9 cellular contexts compared by ENCODE assay signal in genomic region chr6:87944541-87944954, GRCh38.
DNase-seq lines count a peak whose midpoint lies in the region; FAIRE-seq and TF ChIP-seq lines count a peak whose summit lies in the region.
"Had no signal": no experiment of that assay in that cellular context is flagged by ENCODE, and none has a peak within 500 bp of the region (broad histone marks: within the 10 kb centered on the region; RNA-seq: fewer than 3 reads in every experiment).

No MANE protein-coding gene starts in this region.

- peak overlapping the region in 1 of 7 donors; percentile 1 for H3K4me3 Mint-ChIP-seq in CD8-positive, alpha-beta memory T cell

- peaks cover 0 to 3% (median 0%) of the 10 kb centered on the region in 3 donors for H3K36me3 Mint-ChIP-seq in CD8-positive, alpha-beta memory T cell

- POLR2A ChIA-PET in CD8-positive, alpha-beta memory T cell (lab: Charles Lee) = no interaction called here

- CTCF ChIA-PET in CD8-positive, alpha-beta memory T cell (lab: Charles Lee) = no interaction called here

- H3K27ac Mint-ChIP-seq in CD8-positive, alpha-beta memory T cell = peak overlapping the region in 1 of 8 donors; percentile 18

- peaks cover 32% of the 10 kb centered on the region for H3K4me1 ChIP-seq in mesodermal cell (ENCODE audit: control insufficient read depth, insufficient read depth, low read length, poor library complexity, severe bottlenecking)
- H3K4me1 ChIP-seq in CD8-positive, alpha-beta memory T cell (ENCODE audit: insufficient read depth, low read length) = no peaks in the 10 kb centered on the region

- H3K27ac ChIP-seq in mesodermal cell (ENCODE audit: low read depth, low read length, severe bottlenecking) = peak overlapping the region; percentile 81
- H3K27ac ChIP-seq in CD8-positive, alpha-beta memory T cell (ENCODE audit: low read depth, low read length) = no peak overlapping the region
- H3K27ac ChIP-seq: neutrophil had no signal

- H3K9me3 Mint-ChIP-seq in CD8-positive, alpha-beta memory T cell = no peaks in the 10 kb centered on the region

- H3K4me1 Mint-ChIP-seq in CD8-positive, alpha-beta memory T cell = peaks cover 0 to 4% (median 0%) of the 10 kb centered on the region in 3 donors

- DNase-seq in AG20443 (ENCODE audit: low spot score) (peak; percentile 91), LoVo (ENCODE audit: low spot score) (peak; percentile 41), bronchial epithelial cell (ENCODE audit: low read depth) (peak; percentile 100), GOT3 (lab: John Stamatoyannopoulos, UW) (no peak), T-helper 1 cell (no peak), dedifferentiated amniotic fluid mesenchymal stem cell (ENCODE audit: extremely low spot score) (no peak)
- DNase-seq in CD8-positive, alpha-beta memory T cell = no peak

- no peaks in the 10 kb centered on the region for H3K27me3 ChIP-seq in bronchial epithelial cell (ENCODE audit: control insufficient read depth, insufficient read depth, low read length)
- H3K27me3 ChIP-seq in CD8-positive, alpha-beta memory T cell (ENCODE audit: insufficient read depth, low read length, poor library complexity, severe bottlenecking) = no peaks in the 10 kb centered on the region

- peak; percentile 25 for TF ChIP-seq CTCF in bronchial epithelial cell (IDR thresholded peaks at IDR 0.05; ENCODE audit: insufficient read depth, low read length, severe bottlenecking)

- peak; percentile 100 for FAIRE-seq in bronchial epithelial cell (lab: Jason Lieb, UNC)

- peaks cover 12 to 34% of the 10 kb centered on the region in 2 donors for H3K27me3 Mint-ChIP-seq in CD8-positive, alpha-beta memory T cell

- whole genome bisulfite sequencing in mesodermal cell (ENCODE audit: insufficient coverage in 2 of 2), 2 experiments = 35 to 36% methylated on average over 4 to 5 of the region's 5 CpGs

- no peaks in the 10 kb centered on the region for H3K36me3 ChIP-seq in bronchial epithelial cell (ENCODE audit: control insufficient read depth, insufficient read depth, low read length)
- no peaks in the 10 kb centered on the region for H3K36me3 ChIP-seq in mesodermal cell (ENCODE audit: control insufficient read depth, insufficient read depth, low read length)
- H3K36me3 ChIP-seq in CD8-positive, alpha-beta memory T cell (ENCODE audit: insufficient read depth, low read length) = no peaks in the 10 kb centered on the region
- H3K36me3 ChIP-seq: neutrophil had no signal

- H3K9me3 ChIP-seq in mesodermal cell (ENCODE audit: control insufficient read depth, low read length) = no peaks in the 10 kb centered on the region
- H3K9me3 ChIP-seq in CD8-positive, alpha-beta memory T cell (ENCODE audit: low read length) = no peaks in the 10 kb centered on the region
- H3K9me3 ChIP-seq: neutrophil had no signal

- H3K4me3 ChIP-seq in bronchial epithelial cell (ENCODE audit: low read depth, low read length) (no peak overlapping the region), mesodermal cell (ENCODE audit: extremely low read depth, insufficient read depth, low read length, poor library complexity, severe bottlenecking) (no peak overlapping the region)
- H3K4me3 ChIP-seq in CD8-positive, alpha-beta memory T cell (ENCODE audit: low read length) = no peak overlapping the region

Comparison
In these comparisons a context has a peak if more than half of its experiments do, and no peak if none do; other contexts are left out.
1. DNase-seq: peak in AG20443 (single experiment), LoVo (single experiment) and bronchial epithelial cell (single experiment); none in CD8-positive, alpha-beta memory T cell (0 of 5), GOT3 (single experiment), T-helper 1 cell (0 of 5) and dedifferentiated amniotic fluid mesenchymal stem cell (single experiment).